16 cellular contexts compared by ENCODE assay signal in genomic region chr19:18473003-18473705, GRCh38. TPM values are rescaled to one million over a fixed set of nuclear protein-coding genes. Genes with fewer than 3 reads are reported as not detected.
A peak's percentile ranks its signal among the peaks of the same experiment; 100 is the strongest.
DNase-seq lines count a peak whose midpoint lies in the region; ATAC-seq and TF ChIP-seq lines count a peak whose summit lies in the region.
"Had no signal": no experiment of that assay in that cellular context is flagged by ENCODE, and none has a peak within 500 bp of the region (broad histone marks: within the 10 kb centered on the region; RNA-seq: fewer than 3 reads in every experiment).

No MANE protein-coding gene starts in this region.

- no peak overlapping the region for H3K27ac ChIP-seq in CD4-positive, alpha-beta memory T cell (ENCODE audit: low read depth, low read length)
- H3K27ac ChIP-seq in esophagus (ENCODE audit: low read depth in 2 of 2, low read length in 1 of 2) (peak overlapping the region; percentile 11 to 51), psoas muscle (peak overlapping the region; percentile 23)
- H3K27ac ChIP-seq: brain microvascular endothelial cell had no signal

- H3K36me3 Mint-ChIP-seq in CD4-positive, alpha-beta memory T cell = peaks cover 4 to 23% of the 10 kb centered on the region in 2 donors
- H3K36me3 Mint-ChIP-seq in T-cell = no peaks in the 10 kb centered on the region

- CTCF ChIA-PET in CD4-positive, alpha-beta memory T cell (lab: Charles Lee; ENCODE audit: partially characterized antibody) = interaction anchor here (1.0 to 5.3 kb wide), 6 partner anchors 9 to 117 kb away, joined by 3 to 46 read pairs (median 6); partner anchors contain the start of genes ELL and REX1BD
- CTCF ChIA-PET in T-cell (lab: Charles Lee) = interaction anchor here in 1 of 2 donors (0.7 kb wide), 1 partner anchor 12 kb away, joined by 3 read pairs; no protein-coding TSS in a partner anchor

- peaks cover 38 to 83% (median 66%) of the 10 kb centered on the region in 4 donors for H3K4me1 Mint-ChIP-seq in CD4-positive, alpha-beta memory T cell
- peaks cover 30 to 67% (median 53%) of the 10 kb centered on the region in 3 donors for H3K4me1 Mint-ChIP-seq in T-cell

- DNase-seq in CD4-positive, alpha-beta memory T cell = no peak
- DNase-seq in T-cell = no peak
- DNase-seq in psoas muscle = no peak
- no peak for DNase-seq in NCI-H1436 treated with DMSO at 0.1 percent for 48 hours (lab: John Stamatoyannopoulos, UW)
- no peak for DNase-seq in stimulated activated naive CD4-positive, alpha-beta T cell treated with Interleukin-2 at 50 U/mL for 16 hours (lab: John Stamatoyannopoulos, UW)
- DNase-seq in foreskin melanocyte = no peak
- DNase-seq: activated CD4-positive, alpha-beta T cell treated with anti-CD3 and anti-CD28 coated beads, Interleukin-2, amount 50 U/mL, for 1 hour; activated effector memory CD4-positive, alpha-beta T cell treated with anti-CD3 and anti-CD28 coated beads, Interleukin-2, amount 50 U/mL, for 16 hours; brain microvascular endothelial cell; foreskin fibroblast; NCI-H82; stimulated activated CD4-positive, alpha-beta T cell treated with anti-CD3 and anti-CD28 coated beads, Interleukin-12 subunit alpha, Interleukin-12 subunit beta, amount 100 ng/mL, for 4 hours; T-helper 9 cell had no signal

- no peaks in the 10 kb centered on the region for H3K9me3 Mint-ChIP-seq in CD4-positive, alpha-beta memory T cell
- H3K9me3 Mint-ChIP-seq in T-cell = no peaks in the 10 kb centered on the region

- peak overlapping the region in 1 of 8 donors; percentile 21 for H3K4me3 Mint-ChIP-seq in CD4-positive, alpha-beta memory T cell
- H3K4me3 Mint-ChIP-seq in T-cell = no peak overlapping the region

- no peak for TF ChIP-seq CTCF in psoas muscle (IDR thresholded peaks at IDR 0.05)

- H3K36me3 ChIP-seq in CD4-positive, alpha-beta memory T cell (ENCODE audit: insufficient read depth, low read length) = peaks cover 6% of the 10 kb centered on the region
- H3K36me3 ChIP-seq in esophagus (ENCODE audit: control insufficient read depth in 2 of 2, insufficient read depth in 2 of 2, low read length in 1 of 2) (peaks cover 0 to 12% of the 10 kb centered on the region in 2 donors), psoas muscle (ENCODE audit: insufficient read depth in 1 of 2, low read depth in 1 of 2) (peaks cover 0 to 22% of the 10 kb centered on the region in 2 donors)

- H3K4me1 ChIP-seq in CD4-positive, alpha-beta memory T cell (ENCODE audit: insufficient read depth, low read length) = peaks cover 75% of the 10 kb centered on the region
- peaks cover 8 to 21% of the 10 kb centered on the region in 2 donors for H3K4me1 ChIP-seq in esophagus (ENCODE audit: control insufficient read depth in 2 of 2, insufficient read depth in 2 of 2, low read length in 1 of 2)
- peaks cover 79% of the 10 kb centered on the region for H3K4me1 ChIP-seq in psoas muscle

- POLR2A ChIA-PET in CD4-positive, alpha-beta memory T cell (lab: Charles Lee; ENCODE audit: partially characterized antibody) = interaction anchor here (1.0 to 4.9 kb wide), 7 partner anchors 23 to 358 kb away, joined by 3 to 42 read pairs (median 6); partner anchors contain the start of genes ELL, KXD1, REX1BD and UPF1
- POLR2A ChIA-PET in T-cell (lab: Charles Lee) = interaction anchor here in 1 of 2 donors (0.6 kb wide), 1 partner anchor 120 kb away, joined by 3 read pairs; no protein-coding TSS in a partner anchor

- no peaks in the 10 kb centered on the region for H3K27me3 Mint-ChIP-seq in CD4-positive, alpha-beta memory T cell
- no peaks in the 10 kb centered on the region for H3K27me3 Mint-ChIP-seq in T-cell

- no peak overlapping the region for H3K4me3 ChIP-seq in CD4-positive, alpha-beta memory T cell (ENCODE audit: low read length in 2 of 2)
- H3K4me3 ChIP-seq in esophagus (ENCODE audit: low read depth in 1 of 2, low read length in 2 of 2) = no peak overlapping the region
- no peak overlapping the region for H3K4me3 ChIP-seq in psoas muscle
- H3K4me3 ChIP-seq: GM12878 had no signal

- intact Hi-C loops in CD4-positive, alpha-beta memory T cell (cut with micrococcal nuclease) = no loop called here
- intact Hi-C loops in psoas muscle (cut with DNase I) = loop anchor here in 1 of 2 donors (5.0 kb wide), 1 partner anchor 99 kb away; the partner anchor contains the start of gene UBA52

- H3K27me3 ChIP-seq in CD4-positive, alpha-beta memory T cell (ENCODE audit: insufficient read depth, low read length) = no peaks in the 10 kb centered on the region
- H3K27me3 ChIP-seq in esophagus (ENCODE audit: control insufficient read depth in 1 of 2, insufficient read depth in 2 of 2, low read length in 2 of 2) = no peaks in the 10 kb centered on the region
- no peaks in the 10 kb centered on the region for H3K27me3 ChIP-seq in psoas muscle (ENCODE audit: insufficient read depth in 3 of 3, low read length in 2 of 3)
- H3K27me3 ChIP-seq: brain microvascular endothelial cell had no signal

- no peaks in the 10 kb centered on the region for H3K9me3 ChIP-seq in CD4-positive, alpha-beta memory T cell (ENCODE audit: control insufficient read depth in 1 of 2, low read length in 2 of 2)
- H3K9me3 ChIP-seq in esophagus (ENCODE audit: control insufficient read depth in 2 of 2, insufficient read depth in 1 of 2, low read depth in 1 of 2, low read length in 1 of 2) (no peaks in the 10 kb centered on the region), psoas muscle (no peaks in the 10 kb centered on the region)

- WGBS in esophagus, 2 donors = 74 to 77% methylated on average over 8 of the region's 8 CpGs
- WGBS in psoas muscle, 3 donors = 61 to 69% (median 63%) methylated on average over 8 of the region's 8 CpGs

- no peak for ATAC-seq in T-cell (replicated peaks in 1 of 4)
- ATAC-seq in psoas muscle = no peak
- no peak for ATAC-seq in HG02642 (IDR thresholded peaks at IDR 0.05; ENCODE audit: poor library complexity, unreplicated experiment)
- ATAC-seq: GM12878 had no signal

- peak overlapping the region; percentile 60 to 95 (median 75) for H3K27ac Mint-ChIP-seq in CD4-positive, alpha-beta memory T cell
- peak overlapping the region; percentile 71 to 74 for H3K27ac Mint-ChIP-seq in T-cell

RNA-seq across cellular contexts. Expression of gene ISYNA1, which starts 35.2 kb away (rescaled TPM):
- total RNA-seq in CD4-positive, alpha-beta memory T cell = 10 to 100 TPM; 37.1 to 43.2 TPM
- polyA plus RNA-seq in CD4-positive, alpha-beta memory T cell = 10 to 100 TPM; 27.5 to 36.3 TPM
- total RNA-seq in T-cell (10 to 100 TPM; 38.3 to 59.8 (median 55.0) TPM), psoas muscle (10 to 100 TPM in 3 of 4 donors, 1 to 10 TPM in 1; 9.8 to 17.0 (median 10.9) TPM)
- polyA plus RNA-seq in esophagus (10 to 100 TPM; 17.5 to 42.7 TPM), psoas muscle (1 to 10 TPM; 6.3 to 8.6 (median 8.0) TPM)

RNA-seq across cellular contexts. Expression of gene ELL, which starts 48.7 kb away (rescaled TPM):
- total RNA-seq in CD4-positive, alpha-beta memory T cell = 10 to 100 TPM; 34.9 to 35.9 TPM
- polyA plus RNA-seq in CD4-positive, alpha-beta memory T cell = 10 to 100 TPM in 1 of 2 donors, 1 to 10 TPM in 1; 6.5 to 16.7 TPM
- total RNA-seq in T-cell (10 to 100 TPM; 27.2 to 46.4 (median 33.4) TPM), psoas muscle (10 to 100 TPM; 17.5 to 40.2 (median 24.9) TPM)
- polyA plus RNA-seq in esophagus (1 to 10 TPM; 7.1 to 9.1 TPM), psoas muscle (10 to 100 TPM in 1 of 3 donors, 1 to 10 TPM in 2; 7.5 to 12.3 (median 9.2) TPM)

RNA-seq across cellular contexts. Expression of gene SSBP4, which starts 54.0 kb away (rescaled TPM):
- total RNA-seq in CD4-positive, alpha-beta memory T cell = 10 to 100 TPM; 71.3 to 73.4 TPM
- polyA plus RNA-seq in CD4-positive, alpha-beta memory T cell = 100 to 1,000 TPM in 1 of 2 donors, 10 to 100 TPM in 1; 81.5 to 108 TPM
- total RNA-seq in T-cell (100 to 1,000 TPM in 4 of 5 donors, 10 to 100 TPM in 1; 71.3 to 127 (median 102) TPM), psoas muscle (10 to 100 TPM; 29.1 to 46.1 (median 29.6) TPM)
- polyA plus RNA-seq in esophagus (10 to 100 TPM; 25.4 to 25.9 TPM), psoas muscle (10 to 100 TPM; 25.8 to 37.8 (median 28.6) TPM)
